Comparison of ENCODE assay signal across 1 cellular context in genomic region chr17:51259574-51260236, GRCh38.
A peak's percentile ranks its signal among the peaks of the same experiment; 100 is the strongest.
TF ChIP-seq lines count a peak whose summit lies in the region.

Gene MBTD1 (minus strand): TSS chr17:51260049. CDS start chr17:51225161, 34,888 bp downstream.

TF ChIP-seq in GM12878, 131 proteins besides CTCF, POLR2A, EP300 and RAD21 (continued from another document):
- TF ChIP-seq SPI1 (IDR thresholded peaks at IDR 0.05; ENCODE audit: borderline replicate concordance, insufficient read depth, low read depth, low read length) (peak; percentile 73), SMARCA5 (IDR thresholded peaks at IDR 0.05) (no peak), NR2C2 (IDR thresholded peaks at IDR 0.05; ENCODE audit: borderline replicate concordance, control insufficient read depth, insufficient read length, low read depth) (no peak), CBFB (IDR thresholded peaks at IDR 0.05; ENCODE audit: low read depth) (no peak), RAD51 (IDR thresholded peaks at IDR 0.05) (no peak), CHD2 (IDR thresholded peaks at IDR 0.05; ENCODE audit: borderline replicate concordance, low read depth, low read length) (0 out of 2 replicates have a peak, but pooled peaks have one; percentile 8), NFYA (IDR thresholded peaks at IDR 0.05; ENCODE audit: borderline replicate concordance, low read depth, low read length) (no peak), RELB (IDR thresholded peaks at IDR 0.05; ENCODE audit: low read depth) (no peak), MEF2A (IDR thresholded peaks at IDR 0.05; ENCODE audit: insufficient read depth, low read depth, low read length) (no peak), PBX3 (IDR thresholded peaks at IDR 0.05; ENCODE audit: insufficient replicate concordance, low read depth, low read length) (no peak), SRF (IDR thresholded peaks at IDR 0.05; ENCODE audit: low read depth in 2 of 2, low read length in 2 of 2) (0 out of 4 replicates have a peak, but pooled peaks of 1 of the 2 experiments have one; percentile 42), NFIC (IDR thresholded peaks at IDR 0.05; ENCODE audit: low read depth, low read length) (0 out of 2 replicates have a peak, but pooled peaks have one; percentile 67), NRF1 (conservative IDR thresholded peaks at IDR 0.05; ENCODE audit: low read depth, low read length) (peak; percentile 72), GATAD2B (conservative IDR thresholded peaks at IDR 0.05; ENCODE audit: low read depth) (0 out of 2 replicates have a peak, but pooled peaks have one; percentile 24), HCFC1 (IDR thresholded peaks at IDR 0.05; ENCODE audit: low read length) (0 out of 2 replicates have a peak, but pooled peaks have one; percentile 52), BHLHE40 (IDR thresholded peaks at IDR 0.05; ENCODE audit: borderline replicate concordance in 1 of 2, low read depth in 2 of 2, low read length in 1 of 2) (no peak), NKRF (conservative IDR thresholded peaks at IDR 0.05) (peak; percentile 81; the same call in 1 of the 2 replicates), NR2F1 (conservative IDR thresholded peaks at IDR 0.05) (peak; percentile 64; the same call in 1 of the 2 replicates), NR2C1 (IDR thresholded peaks at IDR 0.05) (peak; percentile 89), PML (IDR thresholded peaks at IDR 0.05; ENCODE audit: low read length) (no peak), CUX1 (IDR thresholded peaks at IDR 0.05; ENCODE audit: insufficient replicate concordance, low read depth, low read length) (no peak), SREBF2 (IDR thresholded peaks at IDR 0.05; ENCODE audit: low read length) (no peak), TCF7 (IDR thresholded peaks at IDR 0.05; ENCODE audit: borderline replicate concordance) (no peak), POU2F2 (IDR thresholded peaks at IDR 0.05; ENCODE audit: borderline replicate concordance, low read depth, low read length) (peak; percentile 18; the same call in 1 of the 3 replicates), ZZZ3 (IDR thresholded peaks at IDR 0.05; ENCODE audit: control insufficient read depth, insufficient read length, low read depth) (no peak)
